ENCODE assay signal across 8 cellular contexts in the genomic region with DNA sequence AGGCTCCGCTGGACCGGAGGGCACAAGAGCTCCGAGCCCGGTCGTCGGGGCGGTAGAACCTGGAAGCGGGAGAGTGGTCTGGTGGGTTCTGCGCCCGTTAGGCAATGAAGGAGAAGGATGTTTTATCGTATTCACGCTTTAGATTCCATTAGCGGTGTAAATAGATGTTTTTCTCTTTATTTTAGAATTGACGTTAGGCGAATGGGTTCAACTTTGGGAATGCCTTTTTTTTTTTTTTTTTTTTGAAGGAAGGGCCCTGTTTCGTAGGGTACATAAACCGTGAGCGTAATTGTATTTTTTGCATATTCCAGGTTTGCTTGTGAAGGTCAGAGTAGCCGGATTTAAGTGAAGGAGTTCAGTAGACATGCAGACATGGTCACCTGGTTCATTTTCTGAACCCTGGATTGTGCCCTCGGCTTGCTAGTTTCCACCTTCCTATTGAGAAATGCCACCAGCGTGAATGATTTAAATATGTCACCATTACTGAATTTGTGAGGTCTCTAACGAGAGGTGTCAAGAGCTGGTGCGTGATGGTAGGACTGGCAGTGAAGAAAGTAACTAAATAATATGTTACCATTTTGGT. TPM values are rescaled to one million over a fixed set of nuclear protein-coding genes. Genes with fewer than 3 reads are reported as not detected.
DNase-seq lines count a peak whose midpoint lies in the region; ATAC-seq, FAIRE-seq and TF ChIP-seq lines count a peak whose summit lies in the region.

No MANE protein-coding gene starts in this region.

- CTCF ChIA-PET in HepG2 (lab: Yijun Ruan, JAX; ENCODE audit: low intra/inter-chr PET ratio, low total read pairs) = no interaction called here

- no peak overlapping the region for H2AFZ ChIP-seq in HepG2 (ENCODE audit: low read length)

- no peaks in the 10 kb centered on the region for H3K9me3 Mint-ChIP-seq in activated naive CD4-positive, alpha-beta T cell treated with anti-CD3 and anti-CD28 coated beads, Interleukin-2, amount 50 U/mL, for 24 hours
- H3K9me3 Mint-ChIP-seq in activated naive CD8-positive, alpha-beta T cell treated with anti-CD3 and anti-CD28 coated beads, Interleukin-2, amount 50 U/mL, for 24 hours = peaks cover 5% of the 10 kb centered on the region

- H3K27me3 Mint-ChIP-seq in activated naive CD4-positive, alpha-beta T cell treated with anti-CD3 and anti-CD28 coated beads, Interleukin-2, amount 50 U/mL, for 24 hours = no peaks in the 10 kb centered on the region
- no peaks in the 10 kb centered on the region for H3K27me3 Mint-ChIP-seq in activated naive CD8-positive, alpha-beta T cell treated with anti-CD3 and anti-CD28 coated beads, Interleukin-2, amount 50 U/mL, for 24 hours

- WGBS in HepG2 (ENCODE audit: low lambda C conversion rate) = 2% methylated on average over 20 of the region's 23 CpGs
- WGBS in upper lobe of left lung, 2 donors = 7 to 9% methylated on average over 23 of the region's 23 CpGs

- H3K36me3 Mint-ChIP-seq in activated naive CD4-positive, alpha-beta T cell treated with anti-CD3 and anti-CD28 coated beads, Interleukin-2, amount 50 U/mL, for 24 hours = peaks cover 7% of the 10 kb centered on the region
- peaks cover 26% of the 10 kb centered on the region for H3K36me3 Mint-ChIP-seq in activated naive CD8-positive, alpha-beta T cell treated with anti-CD3 and anti-CD28 coated beads, Interleukin-2, amount 50 U/mL, for 24 hours (ENCODE audit: low read depth)

- no peak for DNase-seq in activated naive CD4-positive, alpha-beta T cell treated with anti-CD3 and anti-CD28 coated beads, Interleukin-2, amount 50 U/mL, for 16 hours
- DNase-seq in activated naive CD8-positive, alpha-beta T cell treated with anti-CD3 and anti-CD28 coated beads, Interleukin-2, amount 50 U/mL, for 24 hours = no peak
- DNase-seq in HepG2 (ENCODE audit: low spot score) (no peak), upper lobe of left lung (no peak), foreskin melanocyte (no peak), islet precursor cell (no peak), NCI-H1417 treated with DMSO at 0.1 percent for 48 hours (lab: John Stamatoyannopoulos, UW) (no peak)

- H3K4me3 Mint-ChIP-seq in activated naive CD4-positive, alpha-beta T cell treated with anti-CD3 and anti-CD28 coated beads, Interleukin-2, amount 50 U/mL, for 24 hours = peak overlapping the region; percentile 99
- peak overlapping the region; percentile 98 for H3K4me3 Mint-ChIP-seq in activated naive CD8-positive, alpha-beta T cell treated with anti-CD3 and anti-CD28 coated beads, Interleukin-2, amount 50 U/mL, for 24 hours

- H3K4me1 ChIP-seq in HepG2 (ENCODE audit: insufficient read depth, low read length) = peaks cover 35% of the 10 kb centered on the region
- peaks cover 8 to 27% (median 26%) of the 10 kb centered on the region in 4 donors for H3K4me1 ChIP-seq in upper lobe of left lung

- H3K27ac ChIP-seq in HepG2 (ENCODE audit: extremely low read length, insufficient read depth, low read length) = peak overlapping the region; percentile 95
- peak overlapping the region; percentile 92 to 95 (median 94) for H3K27ac ChIP-seq in upper lobe of left lung

- H3K9me3 ChIP-seq in HepG2 (ENCODE audit: low read length) = no peaks in the 10 kb centered on the region
- no peaks in the 10 kb centered on the region for H3K9me3 ChIP-seq in upper lobe of left lung

- H3K36me3 ChIP-seq in HepG2 (replicated peaks in 1 of 2; ENCODE audit: control insufficient read depth in 1 of 2, insufficient read depth in 2 of 2, low read length in 2 of 2) = no peaks in the 10 kb centered on the region; a peak in 1 of 5 replicates
- H3K36me3 ChIP-seq in upper lobe of left lung = no peaks in the 10 kb centered on the region

- H3K27ac Mint-ChIP-seq in activated naive CD4-positive, alpha-beta T cell treated with anti-CD3 and anti-CD28 coated beads, Interleukin-2, amount 50 U/mL, for 24 hours = peak overlapping the region; percentile 88
- peak overlapping the region; percentile 94 for H3K27ac Mint-ChIP-seq in activated naive CD8-positive, alpha-beta T cell treated with anti-CD3 and anti-CD28 coated beads, Interleukin-2, amount 50 U/mL, for 24 hours

- TF ChIP-seq POLR2A in HepG2 (IDR thresholded peaks at IDR 0.05; ENCODE audit: insufficient read depth in 1 of 2, low read depth in 2 of 2, low read length in 2 of 2) = no peak
- TF ChIP-seq POLR2A in upper lobe of left lung (IDR thresholded peaks at IDR 0.05) = no peak

- H3K4me3 ChIP-seq in HepG2 (replicated peaks in 1 of 3; ENCODE audit: insufficient read depth in 1 of 3, low read depth in 2 of 3, low read length in 3 of 3) (peak overlapping the region; percentile 84 to 94 (median 93)), upper lobe of left lung (peak overlapping the region; percentile 55 to 76 (median 68))

- TF ChIP-seq RAD21 in HepG2 (CRISPR knock-in tag; IDR thresholded peaks at IDR 0.05) = no peak

- H3K27me3 ChIP-seq in HepG2 (ENCODE audit: control insufficient read depth in 1 of 2, insufficient read depth in 2 of 2, low read length in 2 of 2) = peaks cover 0 to 2% of the 10 kb centered on the region in 2 experiments; a peak in 2 of 5 replicates
- no peaks in the 10 kb centered on the region for H3K27me3 ChIP-seq in upper lobe of left lung

- POLR2A ChIA-PET in HepG2 (lab: Yijun Ruan, JAX) = interaction anchor here (0.5 to 3.7 kb wide), 8 partner anchors 9 to 1558 kb away, joined by 3 to 93 read pairs (median 4); a partner anchor contains a TSS

- peaks cover 20% of the 10 kb centered on the region for H3K4me1 Mint-ChIP-seq in activated naive CD4-positive, alpha-beta T cell treated with anti-CD3 and anti-CD28 coated beads, Interleukin-2, amount 50 U/mL, for 24 hours
- peaks cover 39% of the 10 kb centered on the region for H3K4me1 Mint-ChIP-seq in activated naive CD8-positive, alpha-beta T cell treated with anti-CD3 and anti-CD28 coated beads, Interleukin-2, amount 50 U/mL, for 24 hours

- ATAC-seq in activated naive CD8-positive, alpha-beta T cell treated with anti-CD3 and anti-CD28 coated beads, Interleukin-2, amount 50 U/mL, for 24 hours = no peak
- ATAC-seq in HepG2 = no peak
- ATAC-seq in upper lobe of left lung (ENCODE audit: low FRiP score in 2 of 2) = no peak

- in situ Hi-C loops in HepG2 (cut with HindIII; ENCODE audit: extremely low pct_ligation_motif_present, low pct_unique_long_range_greater_than_20kb) = no loop called here

- peaks cover 17% of the 10 kb centered on the region for H4K20me1 ChIP-seq in HepG2 (ENCODE audit: insufficient read depth, low read length)

- BruUV-seq in HepG2 (replicated peaks; lab: Mats Ljungman, UMichigan) = no TSS peak

- intact Hi-C loops in HepG2 (cut with micrococcal nuclease; ENCODE audit: unreplicated experiment) = no loop called here

- H3K9ac ChIP-seq in HepG2 (ENCODE audit: insufficient read depth, low read depth, low read length) = peak overlapping the region; percentile 90

- peak overlapping the region; percentile 92 for H3K4me2 ChIP-seq in HepG2 (ENCODE audit: low read depth, low read length)

- TF ChIP-seq EP300 in HepG2 (IDR thresholded peaks at IDR 0.05; ENCODE audit: low read depth in 2 of 2, low read length in 2 of 2) = no peak
- no peak for TF ChIP-seq EP300 in HepG2 (CRISPR knock-in tag; IDR thresholded peaks at IDR 0.05; ENCODE audit: borderline replicate concordance)
- TF ChIP-seq EP300 in upper lobe of left lung (IDR thresholded peaks at IDR 0.05) = no peak

- TF ChIP-seq CTCF in HepG2 (CRISPR knock-in tag; IDR thresholded peaks at IDR 0.05) (no peak), upper lobe of left lung (IDR thresholded peaks at IDR 0.05) (no peak)

- H3K79me2 ChIP-seq in HepG2 (ENCODE audit: insufficient read depth, low read length) = peaks cover 46% of the 10 kb centered on the region

- no peak for FAIRE-seq in HepG2 (lab: Jason Lieb, UNC)

RNA-seq across cellular contexts. Expression of a gene that starts 0.8 kb away (rescaled TPM):
- total RNA-seq in HepG2 (2016; rRNA removed; fragmentation: Illumina TruSeq; extraction: Trizol) = 51.6 and 86.1 TPM in 2 replicates
- 26.8 and 28.0 TPM in 2 replicates for total RNA-seq in HepG2 (2016; cell fraction: cytosol; rRNA removed; fragmentation: Illumina TruSeq; extraction: Trizol; ENCODE audit: low read depth)
- total RNA-seq in HepG2 (2016; cell fraction: insoluble cytoplasmic fraction; rRNA removed; fragmentation: Illumina TruSeq; extraction: Trizol) = 48.1 and 85.0 TPM in 2 replicates
- total RNA-seq in HepG2 (2016; cell fraction: membrane; rRNA removed; fragmentation: Illumina TruSeq; extraction: Trizol) = 31.9 and 32.3 TPM in 2 replicates
- total RNA-seq in HepG2 (2016; cell fraction: nucleus; rRNA removed; fragmentation: Illumina TruSeq; extraction: Trizol) = 95.5 and 119 TPM in 2 replicates
- polyA plus RNA-seq in HepG2 (2011; rRNA removed) = 72.7 and 90.4 TPM in 2 replicates
- 23.6 and 43.4 TPM in 2 replicates for polyA plus RNA-seq in HepG2 (2011; cell fraction: cytosol; rRNA removed)
- 214 and 295 TPM in 2 replicates for polyA plus RNA-seq in HepG2 (2011; cell fraction: nucleus; rRNA removed)
- 89.9 and 108 TPM in 2 replicates for polyA plus RNA-seq in HepG2 (2012)
- 5.6 and 7.3 TPM in 2 replicates for polyA plus RNA-seq in HepG2 (2016; cell fraction: cytosol; fragmentation: Illumina TruSeq; extraction: Trizol; ENCODE audit: low read depth)
- 57.9 and 60.9 TPM in 2 replicates for polyA plus RNA-seq in HepG2 (2016; cell fraction: insoluble cytoplasmic fraction; fragmentation: Illumina TruSeq; extraction: Trizol; ENCODE audit: low read depth)
- 14.4 and 15.0 TPM in 2 replicates for polyA plus RNA-seq in HepG2 (2016; cell fraction: membrane; fragmentation: Illumina TruSeq; extraction: Trizol; ENCODE audit: low read depth)
- polyA plus RNA-seq in HepG2 (2016; cell fraction: nucleus; fragmentation: Illumina TruSeq; extraction: Trizol; ENCODE audit: insufficient read depth, low read depth) = 284 and 293 TPM in 2 replicates
- polyA minus RNA-seq in HepG2 (2011; rRNA and poly(A)+ RNA removed; ENCODE audit: low replicate concordance) = 15.4 and 24.6 TPM in 2 replicates
- polyA minus RNA-seq in HepG2 (2011; cell fraction: cytosol; rRNA and poly(A)+ RNA removed) = 8.0 and 12.9 TPM in 2 replicates
- 74.5 and 93.7 TPM in 2 replicates for polyA minus RNA-seq in HepG2 (2011; cell fraction: nucleus; rRNA and poly(A)+ RNA removed)
- 100 to 1,000 TPM in 3 of 6 donors, 10 to 100 TPM in 3; 67.9 to 380 (median 123) TPM for total RNA-seq in upper lobe of left lung

RNA-seq across cellular contexts. Expression of a gene that starts 11.1 kb away (rescaled TPM):
- 8.8 and 9.0 TPM in 2 replicates for total RNA-seq in HepG2 (2016; rRNA removed; fragmentation: Illumina TruSeq; extraction: Trizol)
- 4.7 and 7.5 TPM in 2 replicates for total RNA-seq in HepG2 (2016; cell fraction: cytosol; rRNA removed; fragmentation: Illumina TruSeq; extraction: Trizol; ENCODE audit: low read depth)
- total RNA-seq in HepG2 (2016; cell fraction: insoluble cytoplasmic fraction; rRNA removed; fragmentation: Illumina TruSeq; extraction: Trizol) = 7.6 and 8.7 TPM in 2 replicates
- 12.4 and 17.1 TPM in 2 replicates for total RNA-seq in HepG2 (2016; cell fraction: membrane; rRNA removed; fragmentation: Illumina TruSeq; extraction: Trizol)
- 4.0 and 4.2 TPM in 2 replicates for total RNA-seq in HepG2 (2016; cell fraction: nucleus; rRNA removed; fragmentation: Illumina TruSeq; extraction: Trizol)
- 4.6 and 7.0 TPM in 2 replicates for polyA plus RNA-seq in HepG2 (2011; rRNA removed)
- 4.9 and 7.2 TPM in 2 replicates for polyA plus RNA-seq in HepG2 (2011; cell fraction: cytosol; rRNA removed)
- polyA plus RNA-seq in HepG2 (2011; cell fraction: nucleus; rRNA removed) = 6.1 and 7.8 TPM in 2 replicates
- polyA plus RNA-seq in HepG2 (2012) = 3.0 and 6.0 TPM in 2 replicates
- 8.3 and 11.7 TPM in 2 replicates for polyA plus RNA-seq in HepG2 (2016; cell fraction: cytosol; fragmentation: Illumina TruSeq; extraction: Trizol; ENCODE audit: low read depth)
- polyA plus RNA-seq in HepG2 (2016; cell fraction: insoluble cytoplasmic fraction; fragmentation: Illumina TruSeq; extraction: Trizol; ENCODE audit: low read depth) = 9.1 and 11.2 TPM in 2 replicates
- 12.1 and 13.2 TPM in 2 replicates for polyA plus RNA-seq in HepG2 (2016; cell fraction: membrane; fragmentation: Illumina TruSeq; extraction: Trizol; ENCODE audit: low read depth)
- polyA plus RNA-seq in HepG2 (2016; cell fraction: nucleus; fragmentation: Illumina TruSeq; extraction: Trizol; ENCODE audit: insufficient read depth, low read depth) = 7.3 and 9.2 TPM in 2 replicates
- polyA minus RNA-seq in HepG2 (2011; rRNA and poly(A)+ RNA removed; ENCODE audit: low replicate concordance) = 9.7 and 15.4 TPM in 2 replicates
- 2.9 and 3.6 TPM in 2 replicates for polyA minus RNA-seq in HepG2 (2011; cell fraction: cytosol; rRNA and poly(A)+ RNA removed)
- 3.0 and 3.9 TPM in 2 replicates for polyA minus RNA-seq in HepG2 (2011; cell fraction: nucleus; rRNA and poly(A)+ RNA removed)
- total RNA-seq in upper lobe of left lung = 10 to 100 TPM in 5 of 6 donors, 1 to 10 TPM in 1; 8.0 to 28.3 (median 15.0) TPM

RNA-seq across cellular contexts. Expression of a gene that starts 37.1 kb away (rescaled TPM):
- total RNA-seq in HepG2 (2016; rRNA removed; fragmentation: Illumina TruSeq; extraction: Trizol) (0.11 and 0.13 TPM in 2 replicates), upper lobe of left lung (10 to 100 TPM; 24.5 to 97.4 (median 36.4) TPM)
- total RNA-seq in HepG2 (2016; cell fraction: cytosol; rRNA removed; fragmentation: Illumina TruSeq; extraction: Trizol; ENCODE audit: low read depth) = not detected in 2 replicates
- total RNA-seq in HepG2 (2016; cell fraction: insoluble cytoplasmic fraction; rRNA removed; fragmentation: Illumina TruSeq; extraction: Trizol) = 0.17 and 0.36 TPM in 2 replicates
- 0.03 TPM in 1 of 2 replicates, not detected in the other for total RNA-seq in HepG2 (2016; cell fraction: membrane; rRNA removed; fragmentation: Illumina TruSeq; extraction: Trizol)
- 0.28 and 0.37 TPM in 2 replicates for total RNA-seq in HepG2 (2016; cell fraction: nucleus; rRNA removed; fragmentation: Illumina TruSeq; extraction: Trizol)
- 0.72 and 0.77 TPM in 2 replicates for polyA plus RNA-seq in HepG2 (2011; rRNA removed)
- 0.21 TPM in 2 replicates for polyA plus RNA-seq in HepG2 (2011; cell fraction: cytosol; rRNA removed)
- polyA plus RNA-seq in HepG2 (2011; cell fraction: nucleus; rRNA removed) = 2.3 and 3.4 TPM in 2 replicates
- polyA plus RNA-seq in HepG2 (2012) = 0.09 and 0.52 TPM in 2 replicates
- polyA plus RNA-seq in HepG2 (2016; cell fraction: cytosol; fragmentation: Illumina TruSeq; extraction: Trizol; ENCODE audit: low read depth) = not detected in 2 replicates
- 0.11 TPM in 1 of 2 replicates, not detected in the other for polyA plus RNA-seq in HepG2 (2016; cell fraction: insoluble cytoplasmic fraction; fragmentation: Illumina TruSeq; extraction: Trizol; ENCODE audit: low read depth)
- 0.17 TPM in 1 of 2 replicates, not detected in the other for polyA plus RNA-seq in HepG2 (2016; cell fraction: membrane; fragmentation: Illumina TruSeq; extraction: Trizol; ENCODE audit: low read depth)
- 1.2 and 1.4 TPM in 2 replicates for polyA plus RNA-seq in HepG2 (2016; cell fraction: nucleus; fragmentation: Illumina TruSeq; extraction: Trizol; ENCODE audit: insufficient read depth, low read depth)
- polyA minus RNA-seq in HepG2 (2011; rRNA and poly(A)+ RNA removed; ENCODE audit: low replicate concordance) = 2.0 and 186 TPM in 2 replicates
- polyA minus RNA-seq in HepG2 (2011; cell fraction: cytosol; rRNA and poly(A)+ RNA removed) = 1.5 and 3.4 TPM in 2 replicates
- 0.77 and 2.4 TPM in 2 replicates for polyA minus RNA-seq in HepG2 (2011; cell fraction: nucleus; rRNA and poly(A)+ RNA removed)

Comparison
In these comparisons a context has a peak if more than half of its experiments do, and no peak if none do; other contexts are left out.
1. RNA of a gene that starts 37.1 kb away (total RNA-seq): 24.5 to 97.4 TPM in upper lobe of left lung; 0.03 to 0.37 TPM in HepG2; every median in the first group is over 10 times any median in the second.